13 cellular contexts compared by ENCODE assay signal in genomic region chr6:160254467-160255312, GRCh38. TPM values are rescaled to one million over a fixed set of nuclear protein-coding genes. Genes with fewer than 3 reads are reported as not detected.
DNase-seq lines count a peak whose midpoint lies in the region; ATAC-seq and TF ChIP-seq lines count a peak whose summit lies in the region.
"Had no signal": no experiment of that assay in that cellular context is flagged by ENCODE, and none has a peak within 500 bp of the region (broad histone marks: within the 10 kb centered on the region; RNA-seq: fewer than 3 reads in every experiment).

No MANE protein-coding gene starts in this region.

- no peaks in the 10 kb centered on the region for H3K27me3 ChIP-seq in HCT116 (ENCODE audit: insufficient read depth, low read length)
- H3K27me3 ChIP-seq in RWPE2 (ENCODE audit: insufficient read depth, poor library complexity, severe bottlenecking): no peaks in the 10 kb centered on the region
- H3K27me3 ChIP-seq in thyroid gland: no peaks in the 10 kb centered on the region
- H3K27me3 ChIP-seq: suprapubic skin had no signal

- H3K36me3 ChIP-seq in HCT116 (ENCODE audit: control insufficient read depth in 1 of 2, insufficient read depth in 2 of 2, low read length in 2 of 2) (no peaks in the 10 kb centered on the region), RWPE2 (ENCODE audit: low read depth) (no peaks in the 10 kb centered on the region), thyroid gland (no peaks in the 10 kb centered on the region)
- H3K36me3 ChIP-seq: suprapubic skin, WERI-Rb-1 had no signal

- H3K4me1 ChIP-seq in HCT116 (ENCODE audit: control insufficient read depth in 1 of 2, insufficient read depth in 2 of 2, low read length in 2 of 2) (peaks cover 0 to 11% of the 10 kb centered on the region in 2 experiments; a peak in 2 of 4 replicates), RWPE2 (ENCODE audit: insufficient read depth, poor library complexity, severe bottlenecking) (peaks cover 19% of the 10 kb centered on the region), thyroid gland (no peaks in the 10 kb centered on the region)
- H3K4me1 ChIP-seq: suprapubic skin had no signal

- 0 out of 6 replicates have a peak, but pooled peaks of 1 of the 3 experiments have one; percentile 10 for TF ChIP-seq CTCF in HCT116 (IDR thresholded peaks at IDR 0.05 in 2 of 3, conservative IDR thresholded peaks at IDR 0.05 in 1 of 3; ENCODE audit: borderline replicate concordance in 1 of 3, insufficient read depth in 1 of 3, low read depth in 2 of 3, low read length in 2 of 3)
- peak; percentile 4 for TF ChIP-seq CTCF in RWPE2 (IDR thresholded peaks at IDR 0.05; ENCODE audit: poor library complexity, severe bottlenecking)
- no peak for TF ChIP-seq CTCF in thyroid gland (IDR thresholded peaks at IDR 0.05)

- ATAC-seq in HCT116 (peak; percentile 84), RWPE2 (ENCODE audit: low read depth) (peak; percentile 88)
- ATAC-seq in stimulated activated effector memory CD8-positive, alpha-beta T cell treated with anti-CD3 and anti-CD28 coated beads, Interleukin-12 subunit alpha, Interleukin-12 subunit beta, amount 100 ng/mL, for 72 hours: peak; percentile 41

- H3K36me3 Mint-ChIP-seq in stimulated activated effector memory CD8-positive, alpha-beta T cell treated with anti-CD3 and anti-CD28 coated beads, Interleukin-12 subunit alpha, Interleukin-12 subunit beta, amount 100 ng/mL, for 72 hours: no peaks in the 10 kb centered on the region

- H3K79me2 ChIP-seq in HCT116 (ENCODE audit: insufficient read depth, low read length): no peaks in the 10 kb centered on the region

- no peak overlapping the region for H3K4me3 Mint-ChIP-seq in stimulated activated effector memory CD8-positive, alpha-beta T cell treated with anti-CD3 and anti-CD28 coated beads, Interleukin-12 subunit alpha, Interleukin-12 subunit beta, amount 100 ng/mL, for 72 hours

- H3K9me3 Mint-ChIP-seq in stimulated activated effector memory CD8-positive, alpha-beta T cell treated with anti-CD3 and anti-CD28 coated beads, Interleukin-12 subunit alpha, Interleukin-12 subunit beta, amount 100 ng/mL, for 72 hours: no peaks in the 10 kb centered on the region

- 76 to 86% methylated on average over 7 of the region's 7 CpGs for WGBS in thyroid gland, 2 donors

- H3K9ac ChIP-seq in HCT116 (ENCODE audit: low read length): no peak overlapping the region

- H3K4me3 ChIP-seq in HCT116 (replicated peaks in 1 of 2; ENCODE audit: low read depth in 1 of 2, low read length in 2 of 2): no peak overlapping the region
- H3K4me3 ChIP-seq in RWPE2 (ENCODE audit: severe bottlenecking): no peak overlapping the region
- H3K4me3 ChIP-seq in thyroid gland (replicated peaks in 1 of 3): no peak overlapping the region
- H3K4me3 ChIP-seq: suprapubic skin had no signal

- DNase-seq in HCT116 (ENCODE audit: low read depth, low spot score) (no peak), RWPE2 (ENCODE audit: low spot score) (peak; percentile 77), kidney glomerular epithelial cell (lab: John Stamatoyannopoulos, UW) (peak; percentile 100), thyroid gland (no peak), SKM-1 (lab: John Stamatoyannopoulos, UW; ENCODE audit: unreplicated experiment) (no peak)
- no peak for DNase-seq in stimulated activated effector memory CD8-positive, alpha-beta T cell treated with anti-CD3 and anti-CD28 coated beads, Interleukin-12 subunit alpha, Interleukin-12 subunit beta, amount 100 ng/mL, for 72 hours (ENCODE audit: low spot score in 2 of 2)
- no peak for DNase-seq in activated CD4-positive, alpha-beta T cell treated with anti-CD3 and anti-CD28 coated beads for 4 hours
- DNase-seq: activated gamma-delta T cell, C1 segment of cervical spinal cord, NCI-H1694, NCI-H510A treated with DMSO at 0.1 percent for 48 hours, WERI-Rb-1 had no signal

- no peaks in the 10 kb centered on the region for H3K9me3 ChIP-seq in HCT116 (ENCODE audit: control insufficient read depth in 1 of 2, insufficient read depth in 1 of 2, low read depth in 1 of 2, low read length in 2 of 2)
- no peaks in the 10 kb centered on the region for H3K9me3 ChIP-seq in RWPE2 (ENCODE audit: severe bottlenecking)
- no peaks in the 10 kb centered on the region for H3K9me3 ChIP-seq in thyroid gland
- H3K9me3 ChIP-seq: suprapubic skin had no signal

- H3K27ac Mint-ChIP-seq in stimulated activated effector memory CD8-positive, alpha-beta T cell treated with anti-CD3 and anti-CD28 coated beads, Interleukin-12 subunit alpha, Interleukin-12 subunit beta, amount 100 ng/mL, for 72 hours: no peak overlapping the region

- no peak for TF ChIP-seq RAD21 in HCT116 (IDR thresholded peaks at IDR 0.05; ENCODE audit: low read depth)

- RAD21 ChIA-PET in HCT116 (lab: Charles Lee; ENCODE audit: low non-redundant PET in 1 of 2, low total read pairs in 2 of 2, uncharacterized antibody in 2 of 2, unreplicated experiment in 2 of 2): no interaction called here

- POLR2A ChIA-PET in HCT116 (lab: Charles Lee): no interaction called here

- intact Hi-C loops in HCT116 (cut with micrococcal nuclease): no loop called here
- intact Hi-C loops in thyroid gland (cut with DNase I): no loop called here

- CTCF ChIA-PET in HCT116 (lab: Charles Lee): no interaction called here

- no peaks in the 10 kb centered on the region for H4K20me1 ChIP-seq in HCT116 (ENCODE audit: insufficient read depth)

- H3K27ac ChIP-seq in HCT116 (ENCODE audit: low read depth, low read length) (no peak overlapping the region), RWPE2 (ENCODE audit: poor library complexity, severe bottlenecking) (peak overlapping the region; percentile 65), thyroid gland (no peak overlapping the region)
- H3K27ac ChIP-seq: suprapubic skin, WERI-Rb-1 had no signal

- H3K4me1 Mint-ChIP-seq in stimulated activated effector memory CD8-positive, alpha-beta T cell treated with anti-CD3 and anti-CD28 coated beads, Interleukin-12 subunit alpha, Interleukin-12 subunit beta, amount 100 ng/mL, for 72 hours: peaks cover 5% of the 10 kb centered on the region

- peak overlapping the region; percentile 42 for H3K4me2 ChIP-seq in HCT116 (ENCODE audit: low read length)

- no peak for TF ChIP-seq POLR2A in HCT116 (IDR thresholded peaks at IDR 0.05; ENCODE audit: borderline replicate concordance, extremely low read depth, insufficient read depth, insufficient read length)
- no peak for TF ChIP-seq POLR2A in thyroid gland (IDR thresholded peaks at IDR 0.05)

- BruUV-seq in HCT116 (replicated peaks; lab: Mats Ljungman, UMichigan): no TSS peak

- H3K9me2 ChIP-seq in HCT116 (ENCODE audit: insufficient read depth): no peaks in the 10 kb centered on the region

- H2AFZ ChIP-seq in HCT116 (ENCODE audit: low read depth, low read length, poor library complexity, severe bottlenecking): no peak overlapping the region

TF ChIP-seq in HCT116, 20 proteins besides CTCF, POLR2A, EP300 and RAD21 (continues in another document):
- TF ChIP-seq EGR1 (IDR thresholded peaks at IDR 0.05; ENCODE audit: low read depth) (no peak), SIN3A (IDR thresholded peaks at IDR 0.05; ENCODE audit: low read depth) (no peak), SRF (IDR thresholded peaks at IDR 0.05; ENCODE audit: low read depth) (no peak), MAX (IDR thresholded peaks at IDR 0.05) (no peak), SP1 (IDR thresholded peaks at IDR 0.05; ENCODE audit: low read depth) (peak; percentile 42; the same call in 1 of the 2 replicates), JUND (IDR thresholded peaks at IDR 0.05) (peak; percentile 28; the same call in 1 of the 2 replicates), FOSL1 (IDR thresholded peaks at IDR 0.05; ENCODE audit: low read depth) (peak; percentile 34; the same call in 1 of the 2 replicates), CEBPB (IDR thresholded peaks at IDR 0.05; ENCODE audit: low read depth) (no peak), ELF1 (IDR thresholded peaks at IDR 0.05; ENCODE audit: borderline replicate concordance, low read depth) (no peak), ZBTB33 (IDR thresholded peaks at IDR 0.05; ENCODE audit: extremely low read depth, insufficient replicate concordance, low read length) (no peak), CBX3 (IDR thresholded peaks at IDR 0.05; ENCODE audit: low read depth) (no peak), ATF3 (IDR thresholded peaks at IDR 0.05) (no peak)

RNA-seq across cellular contexts. Expression of gene SLC22A2, which starts 3.9 kb away (rescaled TPM):
- total RNA-seq in HCT116 (2021; ENCODE audit: unreplicated experiment) (not detected), thyroid gland (not detected)
- not detected in 2 replicates for polyA plus RNA-seq in HCT116 (2012)
- total RNA-seq: suprapubic skin had no signal

Comparison
In these comparisons a context has a peak if more than half of its experiments do, and no peak if none do; other contexts are left out.
1. DNase-seq: peak in RWPE2 (single experiment) and kidney glomerular epithelial cell (single experiment); none in HCT116 (single experiment), stimulated activated effector memory CD8-positive, alpha-beta T cell treated with anti-CD3 and anti-CD28 coated beads, Interleukin-12 subunit alpha, Interleukin-12 subunit beta, amount 100 ng/mL, for 72 hours (0 of 2), thyroid gland (0 of 2), activated CD4-positive, alpha-beta T cell treated with anti-CD3 and anti-CD28 coated beads for 4 hours (0 of 2) and SKM-1 (single experiment).
2. Peak in every context shown above with its lines, with median percentiles within 50 percentile points of each other: ATAC-seq.